ENCODE assay signal across 30 cellular contexts in the genomic region with DNA sequence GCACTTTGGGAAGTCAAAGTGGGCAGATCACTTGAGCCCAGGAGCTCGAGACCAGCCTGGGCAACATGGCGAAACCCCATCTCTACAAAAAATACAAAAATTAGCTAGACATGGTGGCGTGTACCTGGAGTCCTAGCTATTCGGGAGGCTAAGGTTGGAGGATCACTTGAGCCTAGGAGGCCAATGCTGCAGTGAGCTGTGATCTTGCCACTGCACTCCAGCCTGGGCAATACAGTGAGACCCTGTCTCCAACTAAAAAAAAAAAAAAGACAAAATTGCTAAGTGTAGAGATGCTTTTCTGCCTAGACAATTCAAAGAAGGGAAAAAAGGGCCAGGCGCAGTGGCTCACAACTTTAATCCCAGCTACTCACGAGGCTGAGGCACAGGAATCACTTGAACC.
"Had no signal": no experiment of that assay in that cellular context is flagged by ENCODE, and none has a peak within 500 bp of the region (broad histone marks: within the 10 kb centered on the region; RNA-seq: fewer than 3 reads in every experiment).

No MANE protein-coding gene starts in this region.

- H3K27me3 ChIP-seq: adrenal gland, ascending aorta, brain microvascular endothelial cell, dorsolateral prefrontal cortex had no signal

- H3K36me3 ChIP-seq: adrenal gland, ascending aorta, brain microvascular endothelial cell had no signal

- ATAC-seq: activated CD4-positive, CD25-positive, alpha-beta regulatory T cell treated with anti-CD3 and anti-CD28 coated beads, Interleukin-2, amount 50 U/mL, for 24 hours; activated CD8-positive, alpha-beta T cell treated with anti-CD3 and anti-CD28 coated beads for 36 hours; activated naive CD8-positive, alpha-beta T cell treated with anti-CD3 and anti-CD28 coated beads, Interleukin-2, amount 50 U/mL, for 24 hours; activated T-cell treated with anti-CD3 and anti-CD28 coated beads, Interleukin-2, amount 50 U/mL, for 4 hours; activated T-helper 17 cell treated with anti-CD3 and anti-CD28 coated beads, Interleukin-2, amount 50 U/mL, for 72 hours; esophagus mucosa had no signal

- H3K9me3 Mint-ChIP-seq: activated B cell treated with CpG ODN at 0.5 μM for 24 hours; activated CD8-positive, alpha-beta T cell treated with anti-CD3 and anti-CD28 coated beads for 36 hours; activated naive CD4-positive, alpha-beta T cell treated with anti-CD3 and anti-CD28 coated beads for 36 hours; activated naive CD4-positive, alpha-beta T cell treated with anti-CD3 and anti-CD28 coated beads, Interleukin-2, amount 50 U/mL, for 24 hours; activated naive CD8-positive, alpha-beta T cell treated with anti-CD3 and anti-CD28 coated beads for 36 hours; activated naive CD8-positive, alpha-beta T cell treated with anti-CD3 and anti-CD28 coated beads, Interleukin-2, amount 50 U/mL, for 24 hours; activated T-cell treated with anti-CD3 and anti-CD28 coated beads, Interleukin-2, amount 50 U/mL, for 4 hours; activated T-helper 17 cell treated with anti-CD3 and anti-CD28 coated beads, Interleukin-2, amount 50 U/mL, for 72 hours; central memory CD8-positive, alpha-beta T cell; dendritic cell treated with granulocyte-macrophage colony-stimulating factor and Interleukin-4, amounts not matched to agents 40 ng/mL and 50 ng/mL, for 4 days had no signal

- H3K4me3 ChIP-seq: adrenal gland, ascending aorta, coronary artery, dorsolateral prefrontal cortex had no signal

- H3K9me3 ChIP-seq: adrenal gland, ascending aorta had no signal

- H3K36me3 Mint-ChIP-seq: activated naive CD4-positive, alpha-beta T cell treated with anti-CD3 and anti-CD28 coated beads, Interleukin-2, amount 50 U/mL, for 24 hours; activated naive CD8-positive, alpha-beta T cell treated with anti-CD3 and anti-CD28 coated beads for 36 hours had no signal

- H3K27ac Mint-ChIP-seq: activated B cell treated with CpG ODN at 0.5 μM for 24 hours; activated CD8-positive, alpha-beta T cell treated with anti-CD3 and anti-CD28 coated beads for 36 hours; activated naive CD4-positive, alpha-beta T cell treated with anti-CD3 and anti-CD28 coated beads for 36 hours; activated naive CD4-positive, alpha-beta T cell treated with anti-CD3 and anti-CD28 coated beads, Interleukin-2, amount 50 U/mL, for 24 hours; activated naive CD8-positive, alpha-beta T cell treated with anti-CD3 and anti-CD28 coated beads for 36 hours; activated naive CD8-positive, alpha-beta T cell treated with anti-CD3 and anti-CD28 coated beads, Interleukin-2, amount 50 U/mL, for 24 hours; activated T-helper 17 cell treated with anti-CD3 and anti-CD28 coated beads, Interleukin-2, amount 50 U/mL, for 72 hours; dendritic cell treated with granulocyte-macrophage colony-stimulating factor and Interleukin-4, amounts not matched to agents 40 ng/mL and 50 ng/mL, for 4 days; endodermal cell had no signal

- H3K4me3 Mint-ChIP-seq: activated B cell treated with CpG ODN at 0.5 μM for 24 hours; activated CD8-positive, alpha-beta T cell treated with anti-CD3 and anti-CD28 coated beads for 36 hours; activated naive CD4-positive, alpha-beta T cell treated with anti-CD3 and anti-CD28 coated beads for 36 hours; activated naive CD4-positive, alpha-beta T cell treated with anti-CD3 and anti-CD28 coated beads, Interleukin-2, amount 50 U/mL, for 24 hours; activated naive CD8-positive, alpha-beta T cell treated with anti-CD3 and anti-CD28 coated beads for 36 hours; activated naive CD8-positive, alpha-beta T cell treated with anti-CD3 and anti-CD28 coated beads, Interleukin-2, amount 50 U/mL, for 24 hours; activated T-cell treated with anti-CD3 and anti-CD28 coated beads, Interleukin-2, amount 50 U/mL, for 4 hours; activated T-helper 17 cell treated with anti-CD3 and anti-CD28 coated beads, Interleukin-2, amount 50 U/mL, for 72 hours; central memory CD8-positive, alpha-beta T cell; dendritic cell treated with granulocyte-macrophage colony-stimulating factor and Interleukin-4, amounts not matched to agents 40 ng/mL and 50 ng/mL, for 4 days; endodermal cell had no signal

- DNase-seq: activated B cell treated with CpG ODN at 0.5 μM for 24 hours; activated CD4-positive, alpha-beta T cell treated with anti-CD3 and anti-CD28 coated beads for 48 hours; activated CD4-positive, alpha-beta T cell treated with anti-CD3 and anti-CD28 coated beads, Interleukin-2, amount 50 U/mL, for 1 hour; activated CD4-positive, alpha-beta T cell treated with anti-CD3 and anti-CD28 coated beads, Interleukin-2, amount 50 U/mL, for 48 hours; activated CD8-positive, alpha-beta memory T cell treated with anti-CD3 and anti-CD28 coated beads for 24 hours; activated CD8-positive, alpha-beta T cell treated with anti-CD3 and anti-CD28 coated beads for 36 hours; activated effector memory CD4-positive, alpha-beta T cell treated with anti-CD3 and anti-CD28 coated beads, Interleukin-2, amount 50 U/mL, for 16 hours; activated naive CD4-positive, alpha-beta T cell treated with anti-CD3 and anti-CD28 coated beads for 36 hours; activated naive CD8-positive, alpha-beta T cell treated with anti-CD3 and anti-CD28 coated beads for 36 hours; activated naive CD8-positive, alpha-beta T cell treated with anti-CD3 and anti-CD28 coated beads, Interleukin-2, amount 50 U/mL, for 24 hours; activated T-cell treated with anti-CD3 and anti-CD28 coated beads, Interleukin-2, amount 50 U/mL, for 4 hours; adrenal gland; brain microvascular endothelial cell; dorsolateral prefrontal cortex; effector memory CD4-positive, alpha-beta T cell; endodermal cell; foreskin fibroblast; head of caudate nucleus; T-helper 2 cell had no signal

- H3K27ac ChIP-seq: adrenal gland, ascending aorta, brain microvascular endothelial cell, coronary artery, dorsolateral prefrontal cortex, VCaP had no signal

- FAIRE-seq: bronchial epithelial cell, frontal cortex had no signal
